16 cellular contexts compared by ENCODE assay signal in the genomic region with DNA sequence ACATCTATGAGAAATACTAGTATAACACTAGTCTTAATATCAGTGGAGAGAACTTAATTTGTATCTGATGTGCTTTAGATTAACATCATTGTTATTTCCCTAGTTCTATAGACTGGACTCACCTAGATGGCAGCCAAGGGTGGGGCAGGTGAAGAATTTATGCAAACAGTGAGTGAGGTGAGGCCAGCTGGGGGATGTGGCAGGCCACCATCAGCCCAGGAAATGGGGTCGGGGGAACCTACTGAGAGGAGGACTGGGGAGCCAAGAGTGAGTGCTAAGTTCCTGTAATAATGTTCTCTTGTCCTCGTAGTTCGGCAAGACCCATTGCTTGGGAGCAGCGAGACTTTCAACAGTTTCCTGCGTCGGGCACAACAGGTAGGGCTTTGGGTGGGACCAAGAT. TPM values are rescaled to one million over a fixed set of nuclear protein-coding genes. Genes with fewer than 3 reads are reported as not detected.
DNase-seq lines count a peak whose midpoint lies in the region; ATAC-seq and TF ChIP-seq lines count a peak whose summit lies in the region.
"Had no signal": no experiment of that assay in that cellular context is flagged by ENCODE, and none has a peak within 500 bp of the region (broad histone marks: within the 10 kb centered on the region; RNA-seq: fewer than 3 reads in every experiment).

No MANE protein-coding gene starts in this region.

- DNase-seq in activated T-helper 2 cell treated with anti-CD3 and anti-CD28 coated beads, Interferon-gamma antibody, Interleukin-2, Interleukin-4, amounts not matched to agents 10 μg/mL and 5 μg/mL and 100 μg/mL, durations not matched to agents 14 hours and 24 hours and 36 hours (ENCODE audit: low spot score), result no peak
- DNase-seq in mesothelial cell of epicardium (ENCODE audit: low spot score in 2 of 2, unreplicated experiment in 2 of 2) (no peak), NCI-H345 (lab: John Stamatoyannopoulos, UW) (no peak), neuronal stem cell (ENCODE audit: low spot score) (no peak)
- DNase-seq: amygdala; BE2C; NCI-H1417; stimulated activated CD4-positive, alpha-beta T cell treated with anti-CD3 and anti-CD28 coated beads, Interleukin-12 subunit alpha, Interleukin-12 subunit beta, amount 100 ng/mL, for 4 hours; SW 1271 had no signal

- WGBS in neuronal stem cell (ENCODE audit: extremely low coverage in 2 of 2, insufficient read length in 2 of 2, insufficient replicate concordance in 1 of 2), 2 donors, result no CpG with 5 or more reads among the region's 6 CpGs

- H3K23ac ChIP-seq in neuronal stem cell (ENCODE audit: low read depth, low read length, poor library complexity), result no peak overlapping the region

- H3K79me1 ChIP-seq in neuronal stem cell (ENCODE audit: low read depth, low read length), result peaks cover 30% of the 10 kb centered on the region

- H3K18ac ChIP-seq in neuronal stem cell (ENCODE audit: low read length), result no peak overlapping the region

- H3K9me3 ChIP-seq in DOHH2 (ENCODE audit: control insufficient read depth, insufficient read depth, low read length) (no peaks in the 10 kb centered on the region), neuronal stem cell (replicated peaks in 1 of 2; ENCODE audit: control insufficient read depth in 2 of 2, insufficient read depth in 1 of 2, low read depth in 1 of 2, low read length in 2 of 2) (no peaks in the 10 kb centered on the region)
- H3K9me3 ChIP-seq: BE2C had no signal

- no peak overlapping the region for H2BK120ac ChIP-seq in neuronal stem cell (ENCODE audit: low read depth, low read length)

- H3K9ac ChIP-seq in neuronal stem cell (ENCODE audit: low read depth, low read length, poor library complexity), result no peak overlapping the region
- H3K9ac ChIP-seq: parathyroid adenoma had no signal

- no peaks in the 10 kb centered on the region for H3K9me3 Mint-ChIP-seq in activated T-helper 2 cell treated with anti-CD3 and anti-CD28 coated beads, Interferon-gamma antibody, Interleukin-2, Interleukin-4, amounts not matched to agents 10 μg/mL and 5 μg/mL and 100 μg/mL, durations not matched to agents 14 hours and 24 hours and 36 hours
- no peaks in the 10 kb centered on the region for H3K9me3 Mint-ChIP-seq in mesothelial cell of epicardium

- H3K4me3 ChIP-seq in ACC112 (ENCODE audit: low read depth, low read length), result peak overlapping the region; percentile 86; the same call in 1 of the 2 replicates
- H3K4me3 ChIP-seq in DOHH2 (ENCODE audit: low read length), result peak overlapping the region; percentile 87; the same call in 1 of the 2 replicates
- H3K4me3 ChIP-seq in neuronal stem cell (ENCODE audit: low read length in 2 of 2), result no peak overlapping the region
- H3K4me3 ChIP-seq: coronary artery, K562 had no signal

- intact Hi-C loops in activated T-helper 2 cell treated with anti-CD3 and anti-CD28 coated beads, Interferon-gamma antibody, Interleukin-2, Interleukin-4, amounts not matched to agents 10 μg/mL and 5 μg/mL and 100 μg/mL, durations not matched to agents 14 hours and 24 hours and 36 hours (cut with micrococcal nuclease), result loop anchor here (5.0 kb wide), 3 partner anchors 54 to 291 kb away; a partner anchor contains a TSS

- no peaks in the 10 kb centered on the region for H3F3A ChIP-seq in DOHH2 (ENCODE audit: control insufficient read depth, insufficient read depth)

- H3K79me2 ChIP-seq in ACC112 (ENCODE audit: control insufficient read depth, insufficient read depth, low read length, unreplicated experiment), result peaks cover 43% of the 10 kb centered on the region
- H3K79me2 ChIP-seq in DOHH2 (ENCODE audit: control insufficient read depth, low read length), result peaks cover 55% of the 10 kb centered on the region

- peaks cover 29% of the 10 kb centered on the region for H3K4me1 ChIP-seq in ACC112 (ENCODE audit: control insufficient read depth, insufficient read depth, low read length, unreplicated experiment)
- peaks cover 27% of the 10 kb centered on the region for H3K4me1 ChIP-seq in DOHH2 (ENCODE audit: control insufficient read depth, low read length)
- peaks cover 10 to 13% of the 10 kb centered on the region in 2 donors for H3K4me1 ChIP-seq in neuronal stem cell (ENCODE audit: control insufficient read depth in 2 of 2, insufficient read depth in 1 of 2, low read depth in 1 of 2, low read length in 2 of 2)
- H3K4me1 ChIP-seq: BE2C had no signal

- H3K27ac Mint-ChIP-seq in activated T-helper 2 cell treated with anti-CD3 and anti-CD28 coated beads, Interferon-gamma antibody, Interleukin-2, Interleukin-4, amounts not matched to agents 10 μg/mL and 5 μg/mL and 100 μg/mL, durations not matched to agents 14 hours and 24 hours and 36 hours, result peak overlapping the region; percentile 56
- H3K27ac Mint-ChIP-seq in mesothelial cell of epicardium, result peak overlapping the region; percentile 75

- H3K4me2 ChIP-seq in DOHH2 (ENCODE audit: low read length) (peak overlapping the region; percentile 97), neuronal stem cell (ENCODE audit: insufficient read depth, low read length, poor library complexity, severe bottlenecking) (no peak overlapping the region)

- H4K8ac ChIP-seq in neuronal stem cell (ENCODE audit: low read depth, low read length), result no peak overlapping the region

- peaks cover 4% of the 10 kb centered on the region; the same call in 1 of the 2 replicates for H4K20me1 ChIP-seq in DOHH2 (ENCODE audit: control insufficient read depth, insufficient read depth, low read depth, low read length)

- no peak for TF ChIP-seq CTCF in DOHH2 (IDR thresholded peaks at IDR 0.05; ENCODE audit: low read depth, low read length, poor library complexity, severe bottlenecking)
- no peak for TF ChIP-seq CTCF in mesothelial cell of epicardium (IDR thresholded peaks at IDR 0.05; ENCODE audit: unreplicated experiment)

- peak overlapping the region; percentile 53 for H3K4me3 Mint-ChIP-seq in activated T-helper 2 cell treated with anti-CD3 and anti-CD28 coated beads, Interferon-gamma antibody, Interleukin-2, Interleukin-4, amounts not matched to agents 10 μg/mL and 5 μg/mL and 100 μg/mL, durations not matched to agents 14 hours and 24 hours and 36 hours (ENCODE audit: low read depth)
- H3K4me3 Mint-ChIP-seq in mesothelial cell of epicardium, result peak overlapping the region; percentile 14

- no peak overlapping the region for H2BK15ac ChIP-seq in neuronal stem cell (ENCODE audit: low read length)

- H3K36me3 Mint-ChIP-seq in activated T-helper 2 cell treated with anti-CD3 and anti-CD28 coated beads, Interferon-gamma antibody, Interleukin-2, Interleukin-4, amounts not matched to agents 10 μg/mL and 5 μg/mL and 100 μg/mL, durations not matched to agents 14 hours and 24 hours and 36 hours (ENCODE audit: low read depth), result peaks cover 84% of the 10 kb centered on the region
- peaks cover 20% of the 10 kb centered on the region for H3K36me3 Mint-ChIP-seq in mesothelial cell of epicardium

- peaks cover 23% of the 10 kb centered on the region for H3K4me1 Mint-ChIP-seq in activated T-helper 2 cell treated with anti-CD3 and anti-CD28 coated beads, Interferon-gamma antibody, Interleukin-2, Interleukin-4, amounts not matched to agents 10 μg/mL and 5 μg/mL and 100 μg/mL, durations not matched to agents 14 hours and 24 hours and 36 hours (ENCODE audit: low read depth)
- peaks cover 27% of the 10 kb centered on the region for H3K4me1 Mint-ChIP-seq in mesothelial cell of epicardium

- no peak overlapping the region for H2AK5ac ChIP-seq in neuronal stem cell (ENCODE audit: low read depth, low read length)

- no peaks in the 10 kb centered on the region for H3K27me3 ChIP-seq in ACC112 (ENCODE audit: insufficient read depth, low read length)
- H3K27me3 ChIP-seq in DOHH2 (ENCODE audit: control insufficient read depth, low read length), result no peaks in the 10 kb centered on the region
- no peaks in the 10 kb centered on the region for H3K27me3 ChIP-seq in neuronal stem cell (ENCODE audit: control insufficient read depth in 3 of 3, insufficient read depth in 3 of 3, low read depth in 1 of 3, low read length in 3 of 3)
- H3K27me3 ChIP-seq: BE2C had no signal

- no peak overlapping the region for H2BK5ac ChIP-seq in neuronal stem cell (ENCODE audit: low read length)

- H2AFZ ChIP-seq in ACC112 (ENCODE audit: low read length, unreplicated experiment), result no peak overlapping the region
- H2AFZ ChIP-seq in neuronal stem cell (ENCODE audit: low read length), result no peak overlapping the region
- H2AFZ ChIP-seq: parathyroid adenoma had no signal

- H3K36me3 ChIP-seq in ACC112 (ENCODE audit: insufficient read depth, low read length) (peaks cover 13% of the 10 kb centered on the region), DOHH2 (ENCODE audit: control insufficient read depth, low read length) (peaks cover 83% of the 10 kb centered on the region), neuronal stem cell (replicated peaks in 1 of 2; ENCODE audit: control insufficient read depth in 2 of 2, insufficient read depth in 2 of 2, low read length in 2 of 2) (peaks cover 45 to 73% of the 10 kb centered on the region in 2 donors)

- no peaks in the 10 kb centered on the region for H3K9me2 ChIP-seq in DOHH2 (replicated peaks; ENCODE audit: control insufficient read depth, low read length)

- no peak overlapping the region for H3K14ac ChIP-seq in neuronal stem cell (ENCODE audit: low read length)

- no peak overlapping the region for H3K4ac ChIP-seq in neuronal stem cell (ENCODE audit: low read length)

- H3K27ac ChIP-seq in ACC112 (ENCODE audit: low read depth, low read length) (no peak overlapping the region), DOHH2 (ENCODE audit: low read depth, low read length) (no peak overlapping the region), neuronal stem cell (replicated peaks; ENCODE audit: low read length) (no peak overlapping the region)
- H3K27ac ChIP-seq: coronary artery, parathyroid adenoma had no signal

- no peak overlapping the region for H2BK12ac ChIP-seq in neuronal stem cell (ENCODE audit: low read length)

- ATAC-seq in SK-N-SH treated with all-trans-retinoic acid at 6 μM for 48 hours (no peak), HG02884 (IDR thresholded peaks at IDR 0.05; ENCODE audit: unreplicated experiment) (no peak)
- ATAC-seq: K562 had no signal

- H3K27me3 Mint-ChIP-seq in activated T-helper 2 cell treated with anti-CD3 and anti-CD28 coated beads, Interferon-gamma antibody, Interleukin-2, Interleukin-4, amounts not matched to agents 10 μg/mL and 5 μg/mL and 100 μg/mL, durations not matched to agents 14 hours and 24 hours and 36 hours (ENCODE audit: low read depth), result no peaks in the 10 kb centered on the region
- H3K27me3 Mint-ChIP-seq in mesothelial cell of epicardium (ENCODE audit: low read depth), result no peaks in the 10 kb centered on the region

- no peak overlapping the region for H4K91ac ChIP-seq in neuronal stem cell (ENCODE audit: low read depth, low read length, poor library complexity)

RNA-seq across cellular contexts. Expression of a gene that starts 2.5 kb away (rescaled TPM):
- 117 and 120 TPM in 2 replicates for total RNA-seq in activated T-helper 2 cell treated with anti-CD3 and anti-CD28 coated beads, Interferon-gamma antibody, Interleukin-2, Interleukin-4, amounts not matched to agents 10 μg/mL and 5 μg/mL and 100 μg/mL, durations not matched to agents 14 hours and 24 hours and 36 hours
- 83.0 to 88.4 TPM (median 88.2 TPM) in 3 replicates for total RNA-seq in mesothelial cell of epicardium
- polyA plus RNA-seq in neuronal stem cell (2013, experiment 1 of 2), result 31.0 TPM
- 30.6 TPM for polyA plus RNA-seq in neuronal stem cell (2013, experiment 2 of 2)

RNA-seq across cellular contexts. Expression of a gene that starts 2.8 kb away (rescaled TPM):
- 43.4 and 44.8 TPM in 2 replicates for total RNA-seq in activated T-helper 2 cell treated with anti-CD3 and anti-CD28 coated beads, Interferon-gamma antibody, Interleukin-2, Interleukin-4, amounts not matched to agents 10 μg/mL and 5 μg/mL and 100 μg/mL, durations not matched to agents 14 hours and 24 hours and 36 hours
- 42.2 to 49.0 TPM (median 47.1 TPM) in 3 replicates for total RNA-seq in mesothelial cell of epicardium
- polyA plus RNA-seq in neuronal stem cell (2013, experiment 1 of 2), result 36.9 TPM
- polyA plus RNA-seq in neuronal stem cell (2013, experiment 2 of 2), result 35.4 TPM

RNA-seq across cellular contexts. Expression of a gene that starts 7.6 kb away (rescaled TPM):
- 11.7 and 12.8 TPM in 2 replicates for total RNA-seq in activated T-helper 2 cell treated with anti-CD3 and anti-CD28 coated beads, Interferon-gamma antibody, Interleukin-2, Interleukin-4, amounts not matched to agents 10 μg/mL and 5 μg/mL and 100 μg/mL, durations not matched to agents 14 hours and 24 hours and 36 hours
- 25.0 to 25.7 TPM (median 25.1 TPM) in 3 replicates for total RNA-seq in mesothelial cell of epicardium
- 13.7 TPM for polyA plus RNA-seq in neuronal stem cell (2013, experiment 1 of 2)
- polyA plus RNA-seq in neuronal stem cell (2013, experiment 2 of 2), result 13.4 TPM

RNA-seq across cellular contexts. Expression of a gene that starts 16.4 kb away (rescaled TPM):
- total RNA-seq in activated T-helper 2 cell treated with anti-CD3 and anti-CD28 coated beads, Interferon-gamma antibody, Interleukin-2, Interleukin-4, amounts not matched to agents 10 μg/mL and 5 μg/mL and 100 μg/mL, durations not matched to agents 14 hours and 24 hours and 36 hours, result 65.8 and 66.9 TPM in 2 replicates
- 87.5 to 90.1 TPM (median 89.3 TPM) in 3 replicates for total RNA-seq in mesothelial cell of epicardium
- polyA plus RNA-seq in neuronal stem cell (2013, experiment 1 of 2), result 50.7 TPM
- polyA plus RNA-seq in neuronal stem cell (2013, experiment 2 of 2), result 51.9 TPM

RNA-seq across cellular contexts. Expression of a gene that starts 36.5 kb away (rescaled TPM):
- total RNA-seq in activated T-helper 2 cell treated with anti-CD3 and anti-CD28 coated beads, Interferon-gamma antibody, Interleukin-2, Interleukin-4, amounts not matched to agents 10 μg/mL and 5 μg/mL and 100 μg/mL, durations not matched to agents 14 hours and 24 hours and 36 hours, result 159 and 163 TPM in 2 replicates
- 60.0 to 63.7 TPM (median 62.4 TPM) in 3 replicates for total RNA-seq in mesothelial cell of epicardium
- polyA plus RNA-seq in neuronal stem cell (2013, experiment 1 of 2), result 98.8 TPM
- polyA plus RNA-seq in neuronal stem cell (2013, experiment 2 of 2), result 97.7 TPM

Comparison
In these comparisons a context has a peak if more than half of its experiments do, and no peak if none do; other contexts are left out.
1. H3K4me3 ChIP-seq: peak in ACC112 (single experiment) and DOHH2 (single experiment); none in neuronal stem cell (0 of 2).